1 cellular context compared by ENCODE assay signal in genomic region chr16:31094088-31094423, GRCh38.
TF ChIP-seq lines count a peak whose summit lies in the region.

No MANE protein-coding gene starts in this region.

TF ChIP-seq in HepG2, 621 proteins besides CTCF, POLR2A, EP300 and RAD21 (continues in another document):
- TF ChIP-seq NCOA5 (CRISPR knock-in tag; IDR thresholded peaks at IDR 0.05) (no peak), HOXA7 (CRISPR knock-in tag; IDR thresholded peaks at IDR 0.05) (no peak), ZNF678 (CRISPR knock-in tag; IDR thresholded peaks at IDR 0.05) (0 out of 2 replicates have a peak, but pooled peaks have one; percentile 49), CENPX (CRISPR knock-in tag; IDR thresholded peaks at IDR 0.05) (no peak), ZNF12 (CRISPR knock-in tag; IDR thresholded peaks at IDR 0.05) (peak; percentile 36; the same call in 1 of the 2 replicates), ZNF564 (CRISPR knock-in tag; IDR thresholded peaks at IDR 0.05) (no peak), ZNF503 (CRISPR knock-in tag; IDR thresholded peaks at IDR 0.05) (no peak), NR2F6 (IDR thresholded peaks at IDR 0.05) (no peak), NR2F6 (CRISPR knock-in tag; IDR thresholded peaks at IDR 0.05) (no peak), RNF2 (conservative IDR thresholded peaks at IDR 0.05; ENCODE audit: low read depth) (no peak), ZNF343 (CRISPR knock-in tag; IDR thresholded peaks at IDR 0.05) (no peak), FIP1L1 (IDR thresholded peaks at IDR 0.05; ENCODE audit: borderline replicate concordance, insufficient read depth, low read depth, low read length) (no peak), RXRB (CRISPR knock-in tag; IDR thresholded peaks at IDR 0.05; ENCODE audit: borderline replicate concordance) (no peak), ZNF7 (CRISPR knock-in tag; IDR thresholded peaks at IDR 0.05) (no peak), HDAC2 (CRISPR knock-in tag; IDR thresholded peaks at IDR 0.05) (no peak), ZNF576 (CRISPR knock-in tag; IDR thresholded peaks at IDR 0.05) (no peak), DMAP1 (CRISPR knock-in tag; IDR thresholded peaks at IDR 0.05) (no peak), CEBPG (CRISPR knock-in tag; IDR thresholded peaks at IDR 0.05) (no peak), FLYWCH1 (CRISPR knock-in tag; IDR thresholded peaks at IDR 0.05) (no peak), RFX1 (IDR thresholded peaks at IDR 0.05) (no peak), MYC (CRISPR knock-in tag; IDR thresholded peaks at IDR 0.05; ENCODE audit: borderline replicate concordance) (no peak), TP53 (CRISPR knock-in tag; conservative IDR thresholded peaks at IDR 0.05) (no peak), FUBP1 (CRISPR knock-in tag; IDR thresholded peaks at IDR 0.05; ENCODE audit: borderline replicate concordance) (no peak), AKAP8 (CRISPR knock-in tag; IDR thresholded peaks at IDR 0.05) (no peak), SIN3B (IDR thresholded peaks at IDR 0.05; ENCODE audit: low read length) (no peak), SP140L (CRISPR knock-in tag; IDR thresholded peaks at IDR 0.05; ENCODE audit: borderline replicate concordance) (no peak), HNRNPLL (IDR thresholded peaks at IDR 0.05; ENCODE audit: low read depth, low read length, poor library complexity, severe bottlenecking) (no peak), ZNF101 (CRISPR knock-in tag; IDR thresholded peaks at IDR 0.05; ENCODE audit: borderline replicate concordance, low read depth) (peak; percentile 55; the same call in 1 of the 2 replicates), ZNF644 (CRISPR knock-in tag; IDR thresholded peaks at IDR 0.05; ENCODE audit: low read depth) (no peak), ISL2 (CRISPR knock-in tag; IDR thresholded peaks at IDR 0.05) (no peak), ZKSCAN1 (IDR thresholded peaks at IDR 0.05; ENCODE audit: low read length) (no peak), TCF7L2 (IDR thresholded peaks at IDR 0.05; ENCODE audit: low read depth, low read length) (no peak), PAX8 (CRISPR knock-in tag; IDR thresholded peaks at IDR 0.05; ENCODE audit: borderline replicate concordance) (0 out of 2 replicates have a peak, but pooled peaks have one; percentile 59), MTA1 (CRISPR knock-in tag; IDR thresholded peaks at IDR 0.05; ENCODE audit: borderline replicate concordance) (no peak), ZNF34 (CRISPR knock-in tag; IDR thresholded peaks at IDR 0.05; ENCODE audit: borderline replicate concordance) (0 out of 2 replicates have a peak, but pooled peaks have one; percentile 44), ZNF556 (CRISPR knock-in tag; IDR thresholded peaks at IDR 0.05; ENCODE audit: borderline replicate concordance) (no peak), EED (CRISPR knock-in tag; IDR thresholded peaks at IDR 0.05) (no peak), POLR2AphosphoS2 (IDR thresholded peaks at IDR 0.05; ENCODE audit: low read depth, low read length) (no peak), THAP9 (CRISPR knock-in tag; IDR thresholded peaks at IDR 0.05; ENCODE audit: borderline replicate concordance) (no peak), ZNF160 (CRISPR knock-in tag; IDR thresholded peaks at IDR 0.05) (no peak), ZNF512B (CRISPR knock-in tag; IDR thresholded peaks at IDR 0.05; ENCODE audit: borderline replicate concordance) (no peak), SALL1 (CRISPR knock-in tag; IDR thresholded peaks at IDR 0.05) (no peak), ZNF770 (CRISPR knock-in tag; IDR thresholded peaks at IDR 0.05) (no peak), ZBTB8A (CRISPR knock-in tag; IDR thresholded peaks at IDR 0.05; ENCODE audit: borderline replicate concordance, low read depth) (0 out of 2 replicates have a peak, but pooled peaks have one; percentile 36), ZNF569 (CRISPR knock-in tag; IDR thresholded peaks at IDR 0.05; ENCODE audit: borderline replicate concordance) (no peak)
- TF ChIP-seq, protein P1, sequence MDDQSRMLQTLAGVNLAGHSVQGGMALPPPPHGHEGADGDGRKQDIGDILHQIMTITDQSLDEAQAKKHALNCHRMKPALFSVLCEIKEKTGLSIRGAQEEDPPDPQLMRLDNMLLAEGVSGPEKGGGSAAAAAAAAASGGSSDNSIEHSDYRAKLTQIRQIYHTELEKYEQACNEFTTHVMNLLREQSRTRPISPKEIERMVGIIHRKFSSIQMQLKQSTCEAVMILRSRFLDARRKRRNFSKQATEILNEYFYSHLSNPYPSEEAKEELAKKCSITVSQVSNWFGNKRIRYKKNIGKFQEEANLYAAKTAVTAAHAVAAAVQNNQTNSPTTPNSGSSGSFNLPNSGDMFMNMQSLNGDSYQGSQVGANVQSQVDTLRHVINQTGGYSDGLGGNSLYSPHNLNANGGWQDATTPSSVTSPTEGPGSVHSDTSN (CRISPR knock-in tag; IDR thresholded peaks at IDR 0.05; ENCODE audit: borderline replicate concordance), result no peak
- TF ChIP-seq, protein P2, sequence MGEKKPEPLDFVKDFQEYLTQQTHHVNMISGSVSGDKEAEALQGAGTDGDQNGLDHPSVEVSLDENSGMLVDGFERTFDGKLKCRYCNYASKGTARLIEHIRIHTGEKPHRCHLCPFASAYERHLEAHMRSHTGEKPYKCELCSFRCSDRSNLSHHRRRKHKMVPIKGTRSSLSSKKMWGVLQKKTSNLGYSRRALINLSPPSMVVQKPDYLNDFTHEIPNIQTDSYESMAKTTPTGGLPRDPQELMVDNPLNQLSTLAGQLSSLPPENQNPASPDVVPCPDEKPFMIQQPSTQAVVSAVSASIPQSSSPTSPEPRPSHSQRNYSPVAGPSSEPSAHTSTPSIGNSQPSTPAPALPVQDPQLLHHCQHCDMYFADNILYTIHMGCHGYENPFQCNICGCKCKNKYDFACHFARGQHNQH (CRISPR knock-in tag; IDR thresholded peaks at IDR 0.05), result no peak
- TF ChIP-seq, protein P3, sequence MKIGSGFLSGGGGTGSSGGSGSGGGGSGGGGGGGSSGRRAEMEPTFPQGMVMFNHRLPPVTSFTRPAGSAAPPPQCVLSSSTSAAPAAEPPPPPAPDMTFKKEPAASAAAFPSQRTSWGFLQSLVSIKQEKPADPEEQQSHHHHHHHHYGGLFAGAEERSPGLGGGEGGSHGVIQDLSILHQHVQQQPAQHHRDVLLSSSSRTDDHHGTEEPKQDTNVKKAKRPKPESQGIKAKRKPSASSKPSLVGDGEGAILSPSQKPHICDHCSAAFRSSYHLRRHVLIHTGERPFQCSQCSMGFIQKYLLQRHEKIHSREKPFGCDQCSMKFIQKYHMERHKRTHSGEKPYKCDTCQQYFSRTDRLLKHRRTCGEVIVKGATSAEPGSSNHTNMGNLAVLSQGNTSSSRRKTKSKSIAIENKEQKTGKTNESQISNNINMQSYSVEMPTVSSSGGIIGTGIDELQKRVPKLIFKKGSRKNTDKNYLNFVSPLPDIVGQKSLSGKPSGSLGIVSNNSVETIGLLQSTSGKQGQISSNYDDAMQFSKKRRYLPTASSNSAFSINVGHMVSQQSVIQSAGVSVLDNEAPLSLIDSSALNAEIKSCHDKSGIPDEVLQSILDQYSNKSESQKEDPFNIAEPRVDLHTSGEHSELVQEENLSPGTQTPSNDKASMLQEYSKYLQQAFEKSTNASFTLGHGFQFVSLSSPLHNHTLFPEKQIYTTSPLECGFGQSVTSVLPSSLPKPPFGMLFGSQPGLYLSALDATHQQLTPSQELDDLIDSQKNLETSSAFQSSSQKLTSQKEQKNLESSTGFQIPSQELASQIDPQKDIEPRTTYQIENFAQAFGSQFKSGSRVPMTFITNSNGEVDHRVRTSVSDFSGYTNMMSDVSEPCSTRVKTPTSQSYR (CRISPR knock-in tag; IDR thresholded peaks at IDR 0.05; ENCODE audit: borderline replicate concordance), result no peak
- TF ChIP-seq, protein P4, sequence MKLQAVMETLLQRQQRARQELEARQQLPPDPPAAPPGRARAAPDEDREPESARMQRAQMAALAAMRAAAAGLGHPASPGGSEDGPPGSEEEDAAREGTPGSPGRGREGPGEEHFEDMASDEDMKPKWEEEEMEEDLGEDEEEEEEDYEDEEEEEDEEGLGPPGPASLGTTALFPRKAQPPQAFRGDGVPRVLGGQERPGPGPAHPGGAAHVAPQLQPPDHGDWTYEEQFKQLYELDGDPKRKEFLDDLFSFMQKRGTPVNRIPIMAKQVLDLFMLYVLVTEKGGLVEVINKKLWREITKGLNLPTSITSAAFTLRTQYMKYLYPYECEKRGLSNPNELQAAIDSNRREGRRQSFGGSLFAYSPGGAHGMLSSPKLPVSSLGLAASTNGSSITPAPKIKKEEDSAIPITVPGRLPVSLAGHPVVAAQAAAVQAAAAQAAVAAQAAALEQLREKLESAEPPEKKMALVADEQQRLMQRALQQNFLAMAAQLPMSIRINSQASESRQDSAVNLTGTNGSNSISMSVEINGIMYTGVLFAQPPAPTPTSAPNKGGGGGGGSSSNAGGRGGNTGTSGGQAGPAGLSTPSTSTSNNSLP (IDR thresholded peaks at IDR 0.05; ENCODE audit: low read depth, low read length), result no peak
